In the genomic region with DNA sequence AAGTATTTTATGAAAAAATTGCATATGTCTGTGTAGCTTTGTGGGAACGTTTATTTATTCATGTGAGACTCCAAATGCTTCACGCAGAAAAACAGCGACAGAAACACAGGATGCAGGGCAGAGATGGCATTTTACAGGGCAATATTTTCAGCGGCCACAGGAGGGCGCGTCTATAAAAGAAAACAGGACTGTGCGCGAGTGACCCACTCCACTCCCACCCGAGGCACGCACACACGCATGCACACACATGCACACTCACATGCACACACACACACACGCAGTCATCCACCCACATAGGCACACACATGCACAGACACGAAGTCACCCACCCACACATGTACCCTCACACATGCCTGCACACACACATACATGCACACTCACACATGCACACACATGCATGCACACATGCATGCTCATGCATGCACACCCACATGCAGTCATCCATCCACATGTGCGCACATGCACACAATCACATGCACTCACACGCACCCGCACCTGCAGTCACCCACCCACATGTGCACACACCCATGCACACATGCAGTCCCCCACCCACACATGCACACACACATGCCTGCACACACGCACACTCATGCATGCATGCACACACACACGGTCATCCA, we compare ENCODE assay signal across 8 cellular contexts.
DNase-seq lines count a peak whose midpoint lies in the region; ATAC-seq and TF ChIP-seq lines count a peak whose summit lies in the region.

No MANE protein-coding gene starts in this region.

- H3K27ac ChIP-seq in HEK293 (ENCODE audit: extremely low read depth, low read depth, low read length) (no peak overlapping the region), fibroblast of lung (ENCODE audit: insufficient read depth, low read length) (no peak overlapping the region), neuronal stem cell (replicated peaks; ENCODE audit: low read length) (no peak overlapping the region), upper lobe of left lung (no peak overlapping the region)

- H3K27me3 ChIP-seq in fibroblast of lung (ENCODE audit: control insufficient read depth, insufficient read depth, low read length) (no peaks in the 10 kb centered on the region), neuronal stem cell (ENCODE audit: control insufficient read depth in 3 of 3, insufficient read depth in 3 of 3, low read depth in 1 of 3, low read length in 3 of 3) (peaks cover 0 to 3% (median 0%) of the 10 kb centered on the region in 3 experiments), upper lobe of left lung (no peaks in the 10 kb centered on the region)

- no peaks in the 10 kb centered on the region for H3K36me3 Mint-ChIP-seq in CD14-positive monocyte

- CTCF ChIA-PET in HEK293 (lab: Yijun Ruan, JAX): interaction anchor here (0.6 to 1.2 kb wide), 11 partner anchors 31 to 923 kb away, joined by 3 to 8 read pairs (median 3); no protein-coding TSS in a partner anchor

- H3K4ac ChIP-seq in neuronal stem cell (ENCODE audit: low read length): peak overlapping the region; percentile 45

- no peak for TF ChIP-seq POLR2A in upper lobe of left lung (IDR thresholded peaks at IDR 0.05)

- H3K4me3 ChIP-seq in HEK293 (ENCODE audit: low read depth, low read length) (peak overlapping the region; percentile 14), fibroblast of lung (replicated peaks in 1 of 4; ENCODE audit: control extremely low read depth in 1 of 4, insufficient read depth in 1 of 4, low read depth in 3 of 4, low read length in 4 of 4) (peak overlapping the region in 2 of 4 experiments; percentile 41 to 54), neuronal stem cell (ENCODE audit: low read length in 2 of 2) (peak overlapping the region in 1 of 2 donors; percentile 59), upper lobe of left lung (peak overlapping the region in 2 of 4 donors; percentile 11 to 26)

- H3K36me3 ChIP-seq in HEK293 (ENCODE audit: control insufficient read depth in 2 of 2, insufficient read depth in 1 of 2, low read length in 2 of 2) (no peaks in the 10 kb centered on the region), fibroblast of lung (ENCODE audit: control insufficient read depth, insufficient read depth, low read length) (no peaks in the 10 kb centered on the region), neuronal stem cell (replicated peaks in 1 of 2; ENCODE audit: control insufficient read depth in 2 of 2, insufficient read depth in 2 of 2, low read length in 2 of 2) (peaks cover 0 to 4% of the 10 kb centered on the region in 2 donors), upper lobe of left lung (no peaks in the 10 kb centered on the region)

- POLR2A ChIA-PET in HEK293 (lab: Yijun Ruan, JAX): no interaction called here

- no peaks in the 10 kb centered on the region for H4K20me1 ChIP-seq in fibroblast of lung (ENCODE audit: control insufficient read depth, extremely low read depth, insufficient read depth, low read length)

- H3K27ac Mint-ChIP-seq in CD14-positive monocyte: peak overlapping the region in 1 of 7 donors; percentile 80

- peaks cover 4 to 11% (median 9%) of the 10 kb centered on the region in 3 donors for H3K27me3 Mint-ChIP-seq in CD14-positive monocyte (ENCODE audit: low read depth in 3 of 3)

- peak overlapping the region; percentile 95 for H4K8ac ChIP-seq in neuronal stem cell (ENCODE audit: low read depth, low read length)

- peak overlapping the region; percentile 10 to 68 for H3K4me3 Mint-ChIP-seq in CD14-positive monocyte

- TF ChIP-seq CTCF in CD14-positive monocyte (IDR thresholded peaks at IDR 0.05) (peak; percentile 72), HEK293 (tag by site-specific recombination; IDR thresholded peaks at IDR 0.05) (peak; percentile 90), fibroblast of lung (conservative IDR thresholded peaks at IDR 0.05 in 1 of 2, IDR thresholded peaks at IDR 0.05 in 1 of 2; ENCODE audit: low read depth in 1 of 2, low read length in 2 of 2) (peak; percentile 65 to 77), upper lobe of left lung (IDR thresholded peaks at IDR 0.05) (peak; percentile 38 to 75 (median 62))

- no peak overlapping the region for H2BK120ac ChIP-seq in neuronal stem cell (ENCODE audit: low read depth, low read length)

- peaks cover 12% of the 10 kb centered on the region for H3K4me1 Mint-ChIP-seq in CD14-positive monocyte

- no peak overlapping the region for H4K91ac ChIP-seq in neuronal stem cell (ENCODE audit: low read depth, low read length, poor library complexity)

- peak overlapping the region; percentile 92 for H3K14ac ChIP-seq in neuronal stem cell (ENCODE audit: low read length)

- H2BK5ac ChIP-seq in neuronal stem cell (ENCODE audit: low read length): no peak overlapping the region

- H3K9me3 ChIP-seq in HEK293 (ENCODE audit: control insufficient read depth, insufficient read depth, low read depth, low read length): no peaks in the 10 kb centered on the region
- no peaks in the 10 kb centered on the region for H3K9me3 ChIP-seq in fibroblast of lung (ENCODE audit: control insufficient read depth, insufficient read depth, low read depth, low read length)
- peaks cover 0 to 7% of the 10 kb centered on the region in 2 donors for H3K9me3 ChIP-seq in neuronal stem cell (replicated peaks in 1 of 2; ENCODE audit: control insufficient read depth in 2 of 2, insufficient read depth in 1 of 2, low read depth in 1 of 2, low read length in 2 of 2)
- no peaks in the 10 kb centered on the region for H3K9me3 ChIP-seq in upper lobe of left lung

- peak; percentile 45 to 62 for ATAC-seq in upper lobe of left lung (ENCODE audit: low FRiP score in 2 of 2)
- ATAC-seq in HG02938 (IDR thresholded peaks at IDR 0.05; ENCODE audit: unreplicated experiment): no peak

- H3K79me1 ChIP-seq in neuronal stem cell (ENCODE audit: low read depth, low read length): peaks cover 5% of the 10 kb centered on the region

- H3K4me1 ChIP-seq in HEK293 (ENCODE audit: control insufficient read depth, insufficient read depth, low read length): no peaks in the 10 kb centered on the region
- no peaks in the 10 kb centered on the region for H3K4me1 ChIP-seq in fibroblast of lung (ENCODE audit: control insufficient read depth, extremely low read depth, insufficient read depth, low read length)
- H3K4me1 ChIP-seq in neuronal stem cell (ENCODE audit: control insufficient read depth in 2 of 2, insufficient read depth in 1 of 2, low read depth in 1 of 2, low read length in 2 of 2): peaks cover 9 to 14% of the 10 kb centered on the region in 2 donors
- H3K4me1 ChIP-seq in upper lobe of left lung: peaks cover 8 to 12% (median 9%) of the 10 kb centered on the region in 4 donors

- WGBS in neuronal stem cell (ENCODE audit: extremely low coverage in 2 of 2, insufficient read length in 2 of 2, insufficient replicate concordance in 1 of 2), 2 donors: no CpG with 5 or more reads among the region's 18 CpGs
- WGBS in upper lobe of left lung, 2 donors: 33 to 56% methylated on average over 9 to 18 of the region's 18 CpGs

- peak overlapping the region; percentile 98 for H3K23ac ChIP-seq in neuronal stem cell (ENCODE audit: low read depth, low read length, poor library complexity)

- H3K79me2 ChIP-seq in fibroblast of lung (ENCODE audit: control insufficient read depth, insufficient read depth, low read length): no peaks in the 10 kb centered on the region

- no peaks in the 10 kb centered on the region for H3K9me3 Mint-ChIP-seq in CD14-positive monocyte

- H2BK15ac ChIP-seq in neuronal stem cell (ENCODE audit: low read length): peak overlapping the region; percentile 69

- no peak overlapping the region for H3K9ac ChIP-seq in fibroblast of lung (ENCODE audit: insufficient read depth, low read length)
- peak overlapping the region; percentile 85 for H3K9ac ChIP-seq in neuronal stem cell (ENCODE audit: low read depth, low read length, poor library complexity)

- peak overlapping the region; percentile 67 for H3K4me2 ChIP-seq in fibroblast of lung (ENCODE audit: extremely low read depth, insufficient read depth, low read length)
- H3K4me2 ChIP-seq in neuronal stem cell (ENCODE audit: insufficient read depth, low read length, poor library complexity, severe bottlenecking): peak overlapping the region; percentile 41

- H3K18ac ChIP-seq in neuronal stem cell (ENCODE audit: low read length): peak overlapping the region; percentile 66

- intact Hi-C loops in CD14-positive monocyte (cut with micrococcal nuclease): loop anchor here (2.0 to 5.0 kb wide), 2 partner anchors 442 to 444 kb away; no protein-coding TSS in a partner anchor

- H2AK5ac ChIP-seq in neuronal stem cell (ENCODE audit: low read depth, low read length): peak overlapping the region; percentile 40

- H2AFZ ChIP-seq in fibroblast of lung (ENCODE audit: low read length): no peak overlapping the region
- H2AFZ ChIP-seq in neuronal stem cell (ENCODE audit: low read length): no peak overlapping the region

- peak overlapping the region; percentile 87 for H2BK12ac ChIP-seq in neuronal stem cell (ENCODE audit: low read length)

- no peak for TF ChIP-seq EP300 in upper lobe of left lung (IDR thresholded peaks at IDR 0.05)

- no peak for DNase-seq in CD14-positive monocyte (ENCODE audit: low spot score)
- peak; percentile 34 for DNase-seq in NOMO-1 treated with DMSO at 0.1 percent for 48 hours (lab: John Stamatoyannopoulos, UW; ENCODE audit: unreplicated experiment)
- DNase-seq in activated T-cell treated with anti-CD3 and anti-CD28 coated beads for 48 hours (ENCODE audit: low read depth): peak; percentile 42
- DNase-seq in fibroblast of lung (ENCODE audit: low read depth in 2 of 2): peak; percentile 20 to 36
- peak; percentile 56 for DNase-seq in neuronal stem cell (ENCODE audit: low spot score)
- DNase-seq in upper lobe of left lung: peak in 1 of 2 donors; percentile 20

TF ChIP-seq in HEK293, 187 proteins besides CTCF, POLR2A, EP300 and RAD21 (continues in another document):
- TF ChIP-seq ZNF544 (tag by site-specific recombination; IDR thresholded peaks at IDR 0.05) (no peak), ZNF433 (tag by site-specific recombination; IDR thresholded peaks at IDR 0.05; ENCODE audit: low read depth) (no peak), BCL11B (tag by site-specific recombination; IDR thresholded peaks at IDR 0.05; ENCODE audit: low read depth) (no peak), ZNF2 (tag by site-specific recombination; IDR thresholded peaks at IDR 0.05) (peak; percentile 95), KLF9 (tag by site-specific recombination; IDR thresholded peaks at IDR 0.05; ENCODE audit: low read depth) (no peak), ZBTB21 (tag by site-specific recombination; IDR thresholded peaks at IDR 0.05) (0 out of 2 replicates have a peak, but pooled peaks have one; percentile 22), ZNF571 (tag by site-specific recombination; IDR thresholded peaks at IDR 0.05) (no peak), ZNF514 (tag by site-specific recombination; IDR thresholded peaks at IDR 0.05) (no peak)
- TF ChIP-seq, protein P1, sequence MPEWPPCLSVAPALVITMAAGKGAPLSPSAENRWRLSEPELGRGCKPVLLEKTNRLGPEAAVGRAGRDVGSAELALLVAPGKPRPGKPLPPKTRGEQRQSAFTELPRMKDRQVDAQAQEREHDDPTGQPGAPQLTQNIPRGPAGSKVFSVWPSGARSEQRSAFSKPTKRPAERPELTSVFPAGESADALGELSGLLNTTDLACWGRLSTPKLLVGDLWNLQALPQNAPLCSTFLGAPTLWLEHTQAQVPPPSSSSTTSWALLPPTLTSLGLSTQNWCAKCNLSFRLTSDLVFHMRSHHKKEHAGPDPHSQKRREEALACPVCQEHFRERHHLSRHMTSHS (tag by site-specific recombination; IDR thresholded peaks at IDR 0.05): no peak
